16 cellular contexts compared by ENCODE assay signal in genomic region chr12:46702581-46703344, GRCh38.
DNase-seq lines count a peak whose midpoint lies in the region; ATAC-seq and TF ChIP-seq lines count a peak whose summit lies in the region.
"Had no signal": no experiment of that assay in that cellular context is flagged by ENCODE, and none has a peak within 500 bp of the region (broad histone marks: within the 10 kb centered on the region; RNA-seq: fewer than 3 reads in every experiment).

No MANE protein-coding gene starts in this region.

- DNase-seq in HS-5 (ENCODE audit: low read depth) (peak; percentile 61), adipocyte (ENCODE audit: low read depth) (no peak), globus pallidus (ENCODE audit: low spot score) (peak; percentile 19), tibial artery (no peak), NCI-H2171 treated with DMSO at 0.1 percent for 48 hours (lab: John Stamatoyannopoulos, UW) (no peak)
- DNase-seq in activated CD4-positive, alpha-beta T cell treated with anti-CD3 and anti-CD28 coated beads, Interleukin-2, amount 50 U/mL, for 4 hours = no peak
- DNase-seq: activated CD4-positive, alpha-beta T cell treated with anti-CD3 and anti-CD28 coated beads, Interleukin-2, amount 10 ng/mL, durations not matched to agents 24 days and 14 days; CD8-positive, alpha-beta T cell; erythroblast; immature natural killer cell; Karpas-422; OCI-M1; stimulated activated naive CD8-positive, alpha-beta T cell treated with anti-CD3 and anti-CD28 coated beads, Interleukin-15, amount 100 ng/mL, for 72 hours had no signal

- no peaks in the 10 kb centered on the region for H3K36me3 ChIP-seq in adipocyte (ENCODE audit: control insufficient read depth, insufficient read depth, low read length, severe bottlenecking)
- H3K36me3 ChIP-seq in tibial artery = no peaks in the 10 kb centered on the region
- H3K36me3 ChIP-seq: cardiac muscle cell had no signal

- H3K27me3 ChIP-seq in adipocyte (replicated peaks; ENCODE audit: control insufficient read depth, insufficient read depth, low read length) = no peaks in the 10 kb centered on the region
- no peaks in the 10 kb centered on the region for H3K27me3 ChIP-seq in tibial artery
- H3K27me3 ChIP-seq: cardiac muscle cell had no signal

- no peak for ATAC-seq in GM19328 (IDR thresholded peaks at IDR 0.05; ENCODE audit: unreplicated experiment)
- ATAC-seq: CD8-positive, alpha-beta T cell; mucosa of descending colon; stimulated activated naive CD8-positive, alpha-beta T cell treated with anti-CD3 and anti-CD28 coated beads, Interleukin-15, amount 100 ng/mL, for 72 hours had no signal

- H3K4me3 ChIP-seq in adipocyte (ENCODE audit: low read length) (peak overlapping the region; percentile 34), tibial artery (peak overlapping the region in 1 of 2 donors; percentile 4)
- H3K4me3 ChIP-seq: cardiac muscle cell, mucosa of descending colon had no signal

- H3K4me1 ChIP-seq in adipocyte (ENCODE audit: control insufficient read depth, insufficient read depth, low read length) (no peaks in the 10 kb centered on the region), tibial artery (peaks cover 0 to 14% (median 7%) of the 10 kb centered on the region in 4 donors)

- no peak for TF ChIP-seq CTCF in tibial artery (IDR thresholded peaks at IDR 0.05)

- peak overlapping the region; percentile 38 to 57 for H3K27ac ChIP-seq in tibial artery
- H3K27ac ChIP-seq: cardiac muscle cell had no signal

- H3K9ac ChIP-seq in adipocyte (ENCODE audit: low read length) = no peak overlapping the region

- H3K9me3 ChIP-seq in adipocyte (ENCODE audit: control insufficient read depth, low read length) (peaks cover 7% of the 10 kb centered on the region), tibial artery (peaks cover 0 to 8% (median 5%) of the 10 kb centered on the region in 3 donors)

- intact Hi-C loops in tibial artery (cut with DNase I; ENCODE audit: low total_unique reads) = no loop called here

Comparison
In these comparisons a context has a peak if more than half of its experiments do, and no peak if none do; other contexts are left out.
1. DNase-seq: peak in HS-5 (single experiment) and globus pallidus (single experiment); none in adipocyte (single experiment), tibial artery (0 of 2), NCI-H2171 treated with DMSO at 0.1 percent for 48 hours (single experiment) and activated CD4-positive, alpha-beta T cell treated with anti-CD3 and anti-CD28 coated beads, Interleukin-2, amount 50 U/mL, for 4 hours (0 of 2).